In genomic region chr13:31653730-31654129, GRCh38 we compare ENCODE assay signal across 5 cellular contexts.
"Had no signal": no experiment of that assay in that cellular context is flagged by ENCODE, and none has a peak within 500 bp of the region (broad histone marks: within the 10 kb centered on the region; RNA-seq: fewer than 3 reads in every experiment).

No MANE protein-coding gene starts in this region.

- DNase-seq: H9, HCEC 1CT, IMR-90 had no signal

- H2AFZ ChIP-seq: GM23338 had no signal

- H3K4me3 ChIP-seq: GM23338, K562 had no signal

- H3K4me2 ChIP-seq: GM23338 had no signal

- H3K9me3 Mint-ChIP-seq: GM23338 had no signal

- ATAC-seq: GM23338, K562 had no signal

- H3K4me3 Mint-ChIP-seq: GM23338, H9 had no signal

- H3K27ac Mint-ChIP-seq: GM23338, H9 had no signal
